13 cellular contexts compared by ENCODE assay signal in genomic region chrX:72125331-72126047, GRCh38. TPM values are rescaled to one million over a fixed set of nuclear protein-coding genes. Genes with fewer than 3 reads are reported as not detected.
DNase-seq lines count a peak whose midpoint lies in the region; ATAC-seq and TF ChIP-seq lines count a peak whose summit lies in the region.
"Had no signal": no experiment of that assay in that cellular context is flagged by ENCODE, and none has a peak within 500 bp of the region (broad histone marks: within the 10 kb centered on the region; RNA-seq: fewer than 3 reads in every experiment).

No MANE protein-coding gene starts in this region.

- no peaks in the 10 kb centered on the region for H3K36me3 Mint-ChIP-seq in CD8-positive, alpha-beta memory T cell
- H3K36me3 Mint-ChIP-seq in endothelial cell (ENCODE audit: low read depth, unreplicated experiment) (peaks cover 16% of the 10 kb centered on the region), osteocyte (ENCODE audit: unreplicated experiment) (no peaks in the 10 kb centered on the region)

- DNase-seq in CD8-positive, alpha-beta memory T cell = no peak
- DNase-seq in NCI-H2029 treated with DMSO at 0.1 percent for 48 hours (lab: John Stamatoyannopoulos, UW) (peak; percentile 1), endothelial cell (ENCODE audit: low spot score) (no peak), osteocyte (ENCODE audit: extremely low spot score, unreplicated experiment) (no peak), NCI-H1930 (lab: John Stamatoyannopoulos, UW) (no peak), COR-L47 (lab: John Stamatoyannopoulos, UW) (no peak)
- DNase-seq in stimulated activated naive CD8-positive, alpha-beta T cell treated with anti-CD3 and anti-CD28 coated beads, Interleukin-15, amount 100 ng/mL, for 72 hours = no peak
- DNase-seq: activated T-cell treated with anti-CD3 and anti-CD28 coated beads, Interleukin-2, amount 50 U/mL, for 1 hour; anterior cingulate cortex; Caco-2 had no signal

- peaks cover 60 to 64% (median 62%) of the 10 kb centered on the region in 3 donors for H3K4me1 Mint-ChIP-seq in CD8-positive, alpha-beta memory T cell
- H3K4me1 Mint-ChIP-seq in endothelial cell (ENCODE audit: unreplicated experiment) (peaks cover 76% of the 10 kb centered on the region), osteocyte (ENCODE audit: unreplicated experiment) (peaks cover 61% of the 10 kb centered on the region)
- H3K4me1 Mint-ChIP-seq in stimulated activated naive CD8-positive, alpha-beta T cell treated with anti-CD3 and anti-CD28 coated beads, Interleukin-15, amount 100 ng/mL, for 72 hours = peaks cover 13% of the 10 kb centered on the region

- peaks cover 42% of the 10 kb centered on the region for H3K4me1 ChIP-seq in CD8-positive, alpha-beta memory T cell (ENCODE audit: insufficient read depth, low read length)
- H3K4me1 ChIP-seq: Caco-2 had no signal

- ATAC-seq in GM21381 (IDR thresholded peaks at IDR 0.05; ENCODE audit: unreplicated experiment) = no peak
- no peak for ATAC-seq in stimulated activated naive CD8-positive, alpha-beta T cell treated with anti-CD3 and anti-CD28 coated beads, Interleukin-15, amount 100 ng/mL, for 72 hours

- H3K36me3 ChIP-seq in CD8-positive, alpha-beta memory T cell (ENCODE audit: insufficient read depth, low read length) = no peaks in the 10 kb centered on the region
- H3K36me3 ChIP-seq: HAP-1 had no signal

- H3K4me3 ChIP-seq in CD8-positive, alpha-beta memory T cell (ENCODE audit: low read length) = no peak overlapping the region
- H3K4me3 ChIP-seq: HAP-1 had no signal

- POLR2A ChIA-PET in CD8-positive, alpha-beta memory T cell (lab: Charles Lee) = no interaction called here

- CTCF ChIA-PET in CD8-positive, alpha-beta memory T cell (lab: Charles Lee) = interaction anchor here (1.7 to 9.9 kb wide), 5 partner anchors 24 to 126 kb away, joined by 4 to 135 read pairs (median 6); no protein-coding TSS in a partner anchor

- no peaks in the 10 kb centered on the region for H3K9me3 ChIP-seq in CD8-positive, alpha-beta memory T cell (ENCODE audit: low read length)
- H3K9me3 ChIP-seq: Caco-2, HAP-1 had no signal

- TF ChIP-seq CTCF in endothelial cell (IDR thresholded peaks at IDR 0.05; ENCODE audit: unreplicated experiment) (no peak), osteocyte (IDR thresholded peaks at IDR 0.05) (no peak)

- H3K9me3 Mint-ChIP-seq in CD8-positive, alpha-beta memory T cell = no peaks in the 10 kb centered on the region
- H3K9me3 Mint-ChIP-seq in endothelial cell (ENCODE audit: unreplicated experiment) (no peaks in the 10 kb centered on the region), osteocyte (ENCODE audit: unreplicated experiment) (peaks cover 6% of the 10 kb centered on the region)
- no peaks in the 10 kb centered on the region for H3K9me3 Mint-ChIP-seq in stimulated activated naive CD8-positive, alpha-beta T cell treated with anti-CD3 and anti-CD28 coated beads, Interleukin-15, amount 100 ng/mL, for 72 hours

- H3K27ac ChIP-seq in CD8-positive, alpha-beta memory T cell (ENCODE audit: low read depth, low read length) = no peak overlapping the region
- H3K27ac ChIP-seq: epithelial cell of prostate had no signal

- peaks cover 0 to 15% of the 10 kb centered on the region in 2 donors for H3K27me3 Mint-ChIP-seq in CD8-positive, alpha-beta memory T cell
- H3K27me3 Mint-ChIP-seq in endothelial cell (ENCODE audit: unreplicated experiment) (peaks cover 6% of the 10 kb centered on the region), osteocyte (ENCODE audit: unreplicated experiment) (no peaks in the 10 kb centered on the region)
- H3K27me3 Mint-ChIP-seq in stimulated activated naive CD8-positive, alpha-beta T cell treated with anti-CD3 and anti-CD28 coated beads, Interleukin-15, amount 100 ng/mL, for 72 hours = peaks cover 44% of the 10 kb centered on the region

- H3K4me3 Mint-ChIP-seq in CD8-positive, alpha-beta memory T cell = peak overlapping the region in 2 of 7 donors; percentile 14 to 54
- H3K4me3 Mint-ChIP-seq in endothelial cell (ENCODE audit: unreplicated experiment) (peak overlapping the region; percentile 21), osteocyte (ENCODE audit: unreplicated experiment) (no peak overlapping the region)
- no peak overlapping the region for H3K4me3 Mint-ChIP-seq in stimulated activated naive CD8-positive, alpha-beta T cell treated with anti-CD3 and anti-CD28 coated beads, Interleukin-15, amount 100 ng/mL, for 72 hours

- H3K27ac Mint-ChIP-seq in CD8-positive, alpha-beta memory T cell = peak overlapping the region in 7 of 8 donors; percentile 40 to 94 (median 71)
- H3K27ac Mint-ChIP-seq in endothelial cell (ENCODE audit: unreplicated experiment) = peak overlapping the region; percentile 95
- H3K27ac Mint-ChIP-seq in osteocyte (ENCODE audit: unreplicated experiment) = peak overlapping the region; percentile 86
- H3K27ac Mint-ChIP-seq in stimulated activated naive CD8-positive, alpha-beta T cell treated with anti-CD3 and anti-CD28 coated beads, Interleukin-15, amount 100 ng/mL, for 72 hours = no peak overlapping the region

- H3K27me3 ChIP-seq in CD8-positive, alpha-beta memory T cell (ENCODE audit: insufficient read depth, low read length, poor library complexity, severe bottlenecking) = no peaks in the 10 kb centered on the region

RNA-seq across cellular contexts. Expression of gene RTL5, which starts 6.2 kb away (rescaled TPM):
- total RNA-seq in CD8-positive, alpha-beta memory T cell = 1 to 10 TPM in 1 of 2 experiments, under 1 TPM in 1; 1.00 to 1.0 TPM
- 0.55 TPM for polyA plus RNA-seq in CD8-positive, alpha-beta memory T cell
- total RNA-seq in endothelial cell (ENCODE audit: unreplicated experiment) = 8.5 TPM
- total RNA-seq in osteocyte = 19.5 and 19.9 TPM in 2 replicates

RNA-seq across cellular contexts. Expression of gene PIN4, which starts 56.1 kb away (rescaled TPM):
- 1 to 10 TPM; 6.4 to 7.0 TPM for total RNA-seq in CD8-positive, alpha-beta memory T cell
- polyA plus RNA-seq in CD8-positive, alpha-beta memory T cell = 35.9 TPM
- total RNA-seq in endothelial cell (ENCODE audit: unreplicated experiment) (9.3 TPM), osteocyte (10.9 and 12.1 TPM in 2 replicates)

Comparison
In these comparisons a context has a peak if more than half of its experiments do, and no peak if none do; other contexts are left out.
1. H3K27ac Mint-ChIP-seq: peak in CD8-positive, alpha-beta memory T cell (7 of 8), endothelial cell (single experiment) and osteocyte (single experiment); none in stimulated activated naive CD8-positive, alpha-beta T cell treated with anti-CD3 and anti-CD28 coated beads, Interleukin-15, amount 100 ng/mL, for 72 hours (0 of 2).